8 cellular contexts compared by ENCODE assay signal in the genomic region with DNA sequence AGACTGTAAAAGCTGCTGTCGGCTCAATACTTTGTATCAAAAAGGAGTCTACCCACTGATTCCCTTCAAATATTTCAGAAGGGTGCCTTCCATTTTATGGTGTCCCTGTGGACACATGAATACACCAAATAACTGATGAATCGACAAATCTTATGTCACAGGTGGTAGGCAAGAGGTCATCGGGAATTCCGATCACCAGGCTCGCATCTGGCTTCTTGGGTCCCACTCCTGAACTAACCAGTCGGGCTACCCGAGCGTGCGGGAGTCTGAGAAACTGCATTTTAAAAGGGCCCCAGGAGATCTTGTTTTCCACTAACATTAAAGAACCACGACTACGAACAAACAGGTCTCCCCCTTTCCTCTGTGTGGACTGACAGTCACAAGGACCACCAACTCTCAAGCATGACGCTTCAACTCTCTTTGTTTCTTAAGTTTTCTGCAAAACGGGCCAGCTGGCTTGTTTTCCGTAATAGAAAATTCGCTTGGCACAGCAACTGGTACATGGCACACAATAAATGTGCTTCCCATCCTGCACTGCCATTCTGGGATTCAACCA. TPM values are rescaled to one million over a fixed set of nuclear protein-coding genes. Genes with fewer than 3 reads are reported as not detected.
DNase-seq lines count a peak whose midpoint lies in the region; ATAC-seq, FAIRE-seq and TF ChIP-seq lines count a peak whose summit lies in the region.

No MANE protein-coding gene starts in this region.

- no peak overlapping the region for H2AFZ ChIP-seq in GM12878 (ENCODE audit: control insufficient read depth, low read depth, low read length)

- TF ChIP-seq CTCF in heart right ventricle (IDR thresholded peaks at IDR 0.05) (no peak), GM12878 (IDR thresholded peaks at IDR 0.05 in 2 of 3, conservative IDR thresholded peaks at IDR 0.05 in 1 of 3; ENCODE audit: control insufficient read depth in 2 of 3, extremely low read depth in 1 of 3, insufficient read depth in 1 of 3, low read depth in 3 of 3, low read length in 3 of 3) (no peak), vagina (IDR thresholded peaks at IDR 0.05) (no peak)

- 23 to 26% methylated on average over 15 of the region's 15 CpGs for WGBS in heart right ventricle, 2 donors
- WGBS in GM12878 (ENCODE audit: insufficient coverage, insufficient replicate concordance, low lambda C conversion rate, missing lambda C conversion rate), result 7% methylated on average over 15 of the region's 15 CpGs
- WGBS in mesendoderm (ENCODE audit: extremely low coverage, insufficient coverage, low lambda C conversion rate), result no CpG with 5 or more reads among the region's 15 CpGs

- SMC1A ChIA-PET in GM12878 (lab: Charles Lee; ENCODE audit: uncharacterized antibody, unreplicated experiment), result interaction anchor here (1.1 to 1.4 kb wide), 2 partner anchors 8 to 57 kb away, joined by 3 read pairs; no protein-coding TSS in a partner anchor

- peaks cover 19% of the 10 kb centered on the region for H3K79me1 ChIP-seq in mesendoderm (ENCODE audit: low read length)

- no peak overlapping the region for H4K8ac ChIP-seq in mesendoderm (ENCODE audit: low read depth, low read length)

- DNase-seq in heart right ventricle (no peak), left cardiac atrium (no peak), GM12878 (ENCODE audit: low read depth, low spot score) (no peak), mesendoderm (peak; percentile 11), vagina (ENCODE audit: extremely low spot score in 2 of 2) (peak in 1 of 2 donors; percentile 88), NCI-H146 treated with DMSO at 0.1 percent for 48 hours (lab: John Stamatoyannopoulos, UW; ENCODE audit: unreplicated experiment) (no peak), dermis blood vessel endothelial cell (no peak)

- no peaks in the 10 kb centered on the region for H3K27me3 ChIP-seq in heart right ventricle
- no peaks in the 10 kb centered on the region for H3K27me3 ChIP-seq in GM12878 (replicated peaks in 1 of 2; ENCODE audit: control insufficient read depth in 2 of 2, insufficient read depth in 2 of 2, low read length in 1 of 2)
- H3K27me3 ChIP-seq in mesendoderm (ENCODE audit: insufficient read depth, low read length, poor library complexity), result no peaks in the 10 kb centered on the region
- H3K27me3 ChIP-seq in vagina, result no peaks in the 10 kb centered on the region

- peak overlapping the region; percentile 85 for H3K4me2 ChIP-seq in GM12878 (ENCODE audit: control insufficient read depth, insufficient read depth)
- H3K4me2 ChIP-seq in mesendoderm (ENCODE audit: low read length), result peak overlapping the region; percentile 99

- H2BK5ac ChIP-seq in mesendoderm (ENCODE audit: low read length), result no peak overlapping the region

- H2AK5ac ChIP-seq in mesendoderm (ENCODE audit: low read length), result no peak overlapping the region

- H2BK15ac ChIP-seq in mesendoderm (replicated peaks; ENCODE audit: low read depth), result no peak overlapping the region

- no peak overlapping the region for H3K23ac ChIP-seq in mesendoderm (ENCODE audit: low read length)

- H3K27ac ChIP-seq in heart right ventricle (peak overlapping the region in 9 of 10 donors; percentile 84 to 97 (median 92)), GM12878 (ENCODE audit: control insufficient read depth, insufficient read depth) (peak overlapping the region; percentile 94), mesendoderm (ENCODE audit: low read depth, low read length) (no peak overlapping the region), vagina (peak overlapping the region; percentile 91)

- peak overlapping the region; percentile 99 for H3K56ac ChIP-seq in mesendoderm (ENCODE audit: low read length)

- peak overlapping the region; percentile 95 for H3K9ac ChIP-seq in GM12878 (ENCODE audit: control insufficient read depth, insufficient read depth, low read length)
- peak overlapping the region; percentile 96 for H3K9ac ChIP-seq in mesendoderm (ENCODE audit: low read length)

- intact Hi-C loops in heart right ventricle (cut with DNase I), result loop anchor here in 1 of 10 donors (5.0 kb wide), 1 partner anchor 112 kb away; no protein-coding TSS in a partner anchor
- intact Hi-C loops in left cardiac atrium (cut with DNase I), result loop anchor here in 1 of 2 donors (10.0 kb wide), 1 partner anchor 100 kb away; the partner anchor contains the start of gene PLLP
- intact Hi-C loops in GM12878 (cut with micrococcal nuclease; ENCODE audit: unreplicated experiment), result loop anchor here (5.0 kb wide), 2 partner anchors 213 to 352 kb away; partner anchors contain the start of gene CCDC102A
- intact Hi-C loops in vagina (cut with DNase I), result loop anchor here (10.0 kb wide), 1 partner anchor 60 kb away; the partner anchor contains the start of gene ARL2BP

- RAD21 ChIA-PET in GM12878 (lab: Charles Lee; ENCODE audit: unreplicated experiment), result interaction anchor here (0.5 to 3.6 kb wide), 7 partner anchors 56 to 420 kb away, joined by 3 to 20 read pairs (median 3); no protein-coding TSS in a partner anchor

- BruUV-seq in GM12878 (replicated peaks; lab: Mats Ljungman, UMichigan), result no TSS peak

- no peak for FAIRE-seq in GM12878 (lab: Jason Lieb, UNC)

- H4K20me1 ChIP-seq in GM12878 (ENCODE audit: control insufficient read depth, insufficient read depth), result no peaks in the 10 kb centered on the region

- TF ChIP-seq EP300 in GM12878 (IDR thresholded peaks at IDR 0.05; ENCODE audit: borderline replicate concordance in 1 of 2, control insufficient read depth in 1 of 2, low read depth in 2 of 2, low read length in 2 of 2), result no peak

- H3K9me3 ChIP-seq in heart right ventricle (no peaks in the 10 kb centered on the region), GM12878 (replicated peaks; ENCODE audit: control insufficient read depth, insufficient read depth, low read length) (no peaks in the 10 kb centered on the region), vagina (no peaks in the 10 kb centered on the region)

- H3K4ac ChIP-seq in mesendoderm (ENCODE audit: low read depth, low read length), result peak overlapping the region; percentile 93

- H3K4me3 ChIP-seq in heart right ventricle, result peak overlapping the region; percentile 61 to 99 (median 78)
- peak overlapping the region; percentile 81 for H3K4me3 ChIP-seq in GM12878
- H3K4me3 ChIP-seq in mesendoderm (ENCODE audit: low read length), result peak overlapping the region; percentile 98
- peak overlapping the region; percentile 86 to 99 for H3K4me3 ChIP-seq in vagina

- H3K36me3 ChIP-seq in heart right ventricle, result peaks cover 0 to 10% (median 0%) of the 10 kb centered on the region in 9 donors
- H3K36me3 ChIP-seq in GM12878 (ENCODE audit: control insufficient read depth in 2 of 2, insufficient read depth in 2 of 2, low read length in 1 of 2), result no peaks in the 10 kb centered on the region
- no peaks in the 10 kb centered on the region for H3K36me3 ChIP-seq in mesendoderm (ENCODE audit: control insufficient read depth, insufficient read depth, low read length)
- no peaks in the 10 kb centered on the region for H3K36me3 ChIP-seq in vagina

- H2BK120ac ChIP-seq in mesendoderm (ENCODE audit: low read depth, low read length), result no peak overlapping the region

- no peak overlapping the region for H3K18ac ChIP-seq in mesendoderm (ENCODE audit: low read length)

- peaks cover 0 to 41% (median 34%) of the 10 kb centered on the region in 9 donors for H3K4me1 ChIP-seq in heart right ventricle
- peaks cover 5% of the 10 kb centered on the region; the same call in 1 of the 2 replicates for H3K4me1 ChIP-seq in GM12878 (ENCODE audit: control insufficient read depth, insufficient read depth, low read length)
- peaks cover 5% of the 10 kb centered on the region for H3K4me1 ChIP-seq in mesendoderm (ENCODE audit: control insufficient read depth, low read depth, low read length)
- H3K4me1 ChIP-seq in vagina, result peaks cover 30% of the 10 kb centered on the region

- TF ChIP-seq RAD21 in GM12878 (IDR thresholded peaks at IDR 0.05; ENCODE audit: insufficient read depth, low read depth, low read length), result no peak

- POLR2A ChIA-PET in GM12878 (lab: Charles Lee), result interaction anchor here (0.8 to 2.8 kb wide), 6 partner anchors 12 to 262 kb away, joined by 3 to 10 read pairs (median 4); partner anchors contain the start of genes CIAPIN1 and COQ9

- H4K5ac ChIP-seq in mesendoderm (ENCODE audit: low read length), result no peak overlapping the region

- no peak for TF ChIP-seq POLR2A in GM12878 (IDR thresholded peaks at IDR 0.05; ENCODE audit: low read depth, low read length)
- no peak for TF ChIP-seq POLR2A in vagina (IDR thresholded peaks at IDR 0.05)

- CTCF ChIA-PET in GM12878 (lab: Yijun Ruan, JAX), result interaction anchor here (0.9 to 1.4 kb wide), 4 partner anchors 71 to 232 kb away, joined by 3 read pairs; no protein-coding TSS in a partner anchor

- in situ Hi-C loops in GM12878 (cut with MboI), result no loop called here

- H3K79me2 ChIP-seq in GM12878 (ENCODE audit: control insufficient read depth, insufficient read depth, low read length) (peaks cover 87% of the 10 kb centered on the region), mesendoderm (ENCODE audit: control insufficient read depth, insufficient read depth, low read length) (peaks cover 41% of the 10 kb centered on the region)

- ATAC-seq in heart right ventricle (no peak), left cardiac atrium (no peak), GM12878 (no peak), HG03469 (IDR thresholded peaks at IDR 0.05; ENCODE audit: unreplicated experiment) (no peak)

RNA-seq across cellular contexts. Expression of gene PSME3IP1, which starts 0.9 kb away (rescaled TPM):
- total RNA-seq in heart right ventricle (10 to 100 TPM; 49.6 to 66.8 (median 62.5) TPM), left cardiac atrium (10 to 100 TPM; 52.2 to 60.3 TPM), GM12878 (2014; rRNA removed) (67.9 and 82.1 TPM in 2 replicates), GM12878 (2014; rRNA removed; fragmentation: Illumina TruSeq; extraction: Trizol) (146 and 152 TPM in 2 replicates), GM12878 (2021) (101 and 104 TPM in 2 replicates), vagina (70.5 TPM), dermis blood vessel endothelial cell (87.3 and 89.0 TPM in 2 replicates)
- polyA plus RNA-seq in heart right ventricle (10 to 100 TPM; 50.4 to 60.7 TPM), GM12878 (2011; rRNA removed) (114 and 117 TPM in 2 replicates), GM12878 (2014; fragmentation: Illumina TruSeq; extraction: Trizol) (174 and 180 TPM in 2 replicates), GM12878 (2014; fragmentation: Nextera tagmentation; extraction: Ambion mirVana) (10 to 100 TPM; 72.5 to 90.2 TPM), GM12878 (2014; rRNA removed) (94.6 and 106 TPM in 2 replicates), GM12878 (2016; fragmentation: Nextera tagmentation; extraction: Ambion mirVana) (100 to 1,000 TPM; 135 to 143 TPM)
- total RNA-seq in GM12878 (2013; cell fraction: nucleolus; rRNA removed), result 80.2 and 90.1 TPM in 2 replicates
- polyA plus RNA-seq in GM12878 (2011; ENCODE audit: low read depth), result 51.7 TPM
- 134 and 137 TPM in 2 replicates for polyA plus RNA-seq in GM12878 (2011; cell fraction: cytosol; rRNA removed)
- polyA plus RNA-seq in GM12878 (2011; cell fraction: nucleus; rRNA removed), result 121 and 124 TPM in 2 replicates
- 70.8 and 73.8 TPM in 2 replicates for polyA plus RNA-seq in GM12878 (2012)
- polyA minus RNA-seq in GM12878 (2011; rRNA and poly(A)+ RNA removed), result 83.2 and 109 TPM in 2 replicates
- polyA minus RNA-seq in GM12878 (2011; cell fraction: cytosol; rRNA and poly(A)+ RNA removed), result 33.0 and 36.1 TPM in 2 replicates
- polyA minus RNA-seq in GM12878 (2011; cell fraction: nucleus; rRNA and poly(A)+ RNA removed), result 22.6 and 36.0 TPM in 2 replicates
- polyA plus RNA-seq in mesendoderm (2013, experiment 1 of 2), result 75.7 TPM
- 77.7 TPM for polyA plus RNA-seq in mesendoderm (2013, experiment 2 of 2)

RNA-seq across cellular contexts. Expression of gene RSPRY1, which starts 1.2 kb away (rescaled TPM):
- total RNA-seq in heart right ventricle, result 10 to 100 TPM; 14.7 to 21.4 (median 18.5) TPM
- 1 to 10 TPM; 6.9 to 9.5 TPM for polyA plus RNA-seq in heart right ventricle
- 10 to 100 TPM; 13.4 to 16.5 TPM for total RNA-seq in left cardiac atrium
- 126 and 145 TPM in 2 replicates for total RNA-seq in GM12878 (2013; cell fraction: nucleolus; rRNA removed)
- total RNA-seq in GM12878 (2014; rRNA removed), result 35.0 and 37.5 TPM in 2 replicates
- total RNA-seq in GM12878 (2014; rRNA removed; fragmentation: Illumina TruSeq; extraction: Trizol), result 41.2 and 44.8 TPM in 2 replicates
- 38.0 and 40.5 TPM in 2 replicates for total RNA-seq in GM12878 (2021)
- 26.3 TPM for polyA plus RNA-seq in GM12878 (2011; ENCODE audit: low read depth)
- 47.7 and 50.8 TPM in 2 replicates for polyA plus RNA-seq in GM12878 (2011; rRNA removed)
- polyA plus RNA-seq in GM12878 (2011; cell fraction: cytosol; rRNA removed), result 28.1 and 32.9 TPM in 2 replicates
- polyA plus RNA-seq in GM12878 (2011; cell fraction: nucleus; rRNA removed), result 33.1 and 59.7 TPM in 2 replicates
- polyA plus RNA-seq in GM12878 (2012), result 19.0 and 28.2 TPM in 2 replicates
- 41.8 and 47.7 TPM in 2 replicates for polyA plus RNA-seq in GM12878 (2014; fragmentation: Illumina TruSeq; extraction: Trizol)
- polyA plus RNA-seq in GM12878 (2014; fragmentation: Nextera tagmentation; extraction: Ambion mirVana), result 10 to 100 TPM; 18.5 to 25.1 TPM
- 24.0 and 29.1 TPM in 2 replicates for polyA plus RNA-seq in GM12878 (2014; rRNA removed)
- polyA plus RNA-seq in GM12878 (2016; fragmentation: Nextera tagmentation; extraction: Ambion mirVana), result 10 to 100 TPM; 44.8 to 57.0 TPM
- 82.9 and 86.9 TPM in 2 replicates for polyA minus RNA-seq in GM12878 (2011; rRNA and poly(A)+ RNA removed)
- polyA minus RNA-seq in GM12878 (2011; cell fraction: cytosol; rRNA and poly(A)+ RNA removed), result 26.6 and 31.1 TPM in 2 replicates
- polyA minus RNA-seq in GM12878 (2011; cell fraction: nucleus; rRNA and poly(A)+ RNA removed), result 41.8 and 66.1 TPM in 2 replicates
- 33.0 TPM for polyA plus RNA-seq in mesendoderm (2013, experiment 1 of 2)
- 32.1 TPM for polyA plus RNA-seq in mesendoderm (2013, experiment 2 of 2)
- 37.6 TPM for total RNA-seq in vagina
- 50.4 and 58.6 TPM in 2 replicates for total RNA-seq in dermis blood vessel endothelial cell
